ENCODE assay signal across 8 cellular contexts in the genomic region with DNA sequence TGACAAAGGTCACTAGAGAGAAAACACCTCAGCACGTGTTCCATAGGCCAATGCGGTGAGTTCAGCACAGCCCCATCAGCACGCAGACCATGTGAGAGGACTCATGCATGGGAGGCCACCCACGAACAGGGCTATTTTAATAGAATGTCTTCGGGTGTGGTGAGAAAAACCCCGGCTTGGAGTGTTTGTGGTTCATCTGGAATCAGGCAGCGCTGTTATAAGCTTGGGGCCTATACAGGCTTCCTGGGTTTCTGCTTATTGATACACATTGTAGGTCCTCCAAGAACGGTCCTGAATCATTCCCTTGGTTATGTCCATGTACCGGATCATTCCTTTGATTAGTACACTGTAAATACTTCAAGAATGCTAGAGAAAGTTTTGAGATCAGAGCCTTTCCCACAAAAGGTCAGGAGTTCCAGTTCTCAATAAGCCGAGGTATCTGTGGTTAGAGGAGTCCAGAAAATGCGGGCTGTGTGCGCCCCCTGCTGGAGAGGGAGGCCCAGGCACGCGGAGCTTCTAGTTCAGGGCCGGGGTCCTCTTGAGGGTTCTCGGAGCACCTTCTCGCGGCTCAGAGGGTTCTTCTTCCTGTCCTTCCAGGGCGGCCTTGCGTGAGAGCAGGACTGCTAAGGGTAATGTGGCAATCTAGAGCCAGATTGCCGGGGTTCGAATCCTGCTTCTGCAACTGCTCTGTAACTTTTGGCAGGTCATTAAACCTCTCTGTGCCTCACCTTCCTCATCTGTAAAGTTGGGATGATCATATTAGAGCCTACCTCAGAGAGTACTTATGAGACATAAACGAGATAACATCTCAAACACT.
DNase-seq lines count a peak whose midpoint lies in the region; ATAC-seq lines count a peak whose summit lies in the region.

No MANE protein-coding gene starts in this region.

- peaks cover 14% of the 10 kb centered on the region for H3K9me3 Mint-ChIP-seq in central memory CD8-positive, alpha-beta T cell

- peaks cover 17% of the 10 kb centered on the region for H3K36me3 Mint-ChIP-seq in central memory CD8-positive, alpha-beta T cell (ENCODE audit: insufficient read depth)

- H3K27me3 Mint-ChIP-seq in central memory CD8-positive, alpha-beta T cell = no peaks in the 10 kb centered on the region

- in situ Hi-C loops in ACHN (cut with HindIII; ENCODE audit: low pct_ligation_motif_present, low pct_unique_long_range_greater_than_20kb, low sequenced_read_pairs) = no loop called here

- ATAC-seq in GM18508 (IDR thresholded peaks at IDR 0.05; ENCODE audit: insufficient read depth, unreplicated experiment) = peak; percentile 70
- ATAC-seq in HG02970 (IDR thresholded peaks at IDR 0.05; ENCODE audit: low FRiP score, unreplicated experiment) = peak; percentile 56
- peak; percentile 43 for ATAC-seq in central memory CD8-positive, alpha-beta T cell (replicated peaks; ENCODE audit: extremely low read depth, poor library complexity, severe bottlenecking)

- DNase-seq in ACHN (peak; percentile 78), NCI-H2029 treated with DMSO at 0.1 percent for 48 hours (lab: John Stamatoyannopoulos, UW) (peak; percentile 49), left kidney (ENCODE audit: low read depth, low spot score) (peak; percentile 90)
- peak; percentile 87 for DNase-seq in activated CD4-positive, CD25-positive, alpha-beta regulatory T cell treated with anti-CD3 and anti-CD28 coated beads, Interleukin-2, amount 50 U/mL, for 72 hours
- DNase-seq in central memory CD8-positive, alpha-beta T cell (ENCODE audit: low spot score in 2 of 2) = peak; percentile 61 to 77
- DNase-seq in stimulated activated CD4-positive, alpha-beta T cell treated with anti-CD3 and anti-CD28 coated beads, Interleukin-4, amount 100 ng/mL, for 4 hours = peak; percentile 75 to 87

- H3K4me3 Mint-ChIP-seq in central memory CD8-positive, alpha-beta T cell = no peak overlapping the region

- H3K27ac Mint-ChIP-seq in central memory CD8-positive, alpha-beta T cell (ENCODE audit: low read depth) = no peak overlapping the region

- H3K4me1 Mint-ChIP-seq in central memory CD8-positive, alpha-beta T cell = peaks cover 25% of the 10 kb centered on the region

Comparison
In these comparisons a context has a peak if more than half of its experiments do, and no peak if none do; other contexts are left out.
1. Peak in every context shown above with its lines: DNase-seq and ATAC-seq.